35 cellular contexts compared by ENCODE assay signal in the genomic region with DNA sequence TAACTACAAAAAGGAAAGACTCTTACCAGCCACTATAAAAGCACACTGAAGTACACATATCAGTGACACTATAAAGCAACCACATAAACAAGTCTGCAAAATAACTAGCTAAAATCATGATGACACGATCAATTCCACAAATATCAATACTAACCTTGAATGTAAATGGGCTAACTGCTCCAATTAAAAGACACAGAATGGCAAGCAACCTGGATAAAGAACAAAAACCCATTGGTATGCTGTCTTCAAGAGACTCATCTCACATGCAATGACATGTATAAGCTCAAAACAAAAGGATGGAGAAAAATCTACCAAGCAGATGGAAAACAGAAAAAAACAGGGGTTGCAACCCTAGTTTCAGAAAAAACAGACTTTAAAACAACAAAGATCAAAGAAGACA.
"Had no signal": no experiment of that assay in that cellular context is flagged by ENCODE, and none has a peak within 500 bp of the region (broad histone marks: within the 10 kb centered on the region; RNA-seq: fewer than 3 reads in every experiment).

No MANE protein-coding gene starts in this region.

- H3K4me3 ChIP-seq: MG63 had no signal

- H3K36me3 ChIP-seq: MG63 had no signal

- DNase-seq: Karpas-422, Kasumi-1, MG63, MM.1S, MV-4-11, NCI-H1048, NCI-H1092, NCI-H1092 treated with DMSO at 0.1 percent for 48 hours, NCI-H1105, NCI-H1105 treated with DMSO at 0.1 percent for 48 hours, NCI-H1417, NCI-H1417 treated with DMSO at 0.1 percent for 48 hours, NCI-H1436, NCI-H1436 treated with DMSO at 0.1 percent for 48 hours, NCI-H146, NCI-H1694, NCI-H1694 treated with DMSO at 0.1 percent for 48 hours, NCI-H187, NCI-H187 treated with DMSO at 0.1 percent for 48 hours, NCI-H1930, NCI-H2029, NCI-H2029 treated with DMSO at 0.1 percent for 48 hours, NCI-H2081, NCI-H2081 treated with DMSO at 0.1 percent for 48 hours, NCI-H2107, NCI-H2171, NCI-H2171 treated with DMSO at 0.1 percent for 48 hours, NCI-H2227 treated with DMSO at 0.1 percent for 48 hours, NCI-H226, NCI-H345, NCI-H446, NCI-H446 treated with DMSO at 0.1 percent for 48 hours, NCI-H510A, NCI-H510A treated with DMSO at 0.1 percent for 48 hours, NCI-H524 had no signal
